In the genomic region with DNA sequence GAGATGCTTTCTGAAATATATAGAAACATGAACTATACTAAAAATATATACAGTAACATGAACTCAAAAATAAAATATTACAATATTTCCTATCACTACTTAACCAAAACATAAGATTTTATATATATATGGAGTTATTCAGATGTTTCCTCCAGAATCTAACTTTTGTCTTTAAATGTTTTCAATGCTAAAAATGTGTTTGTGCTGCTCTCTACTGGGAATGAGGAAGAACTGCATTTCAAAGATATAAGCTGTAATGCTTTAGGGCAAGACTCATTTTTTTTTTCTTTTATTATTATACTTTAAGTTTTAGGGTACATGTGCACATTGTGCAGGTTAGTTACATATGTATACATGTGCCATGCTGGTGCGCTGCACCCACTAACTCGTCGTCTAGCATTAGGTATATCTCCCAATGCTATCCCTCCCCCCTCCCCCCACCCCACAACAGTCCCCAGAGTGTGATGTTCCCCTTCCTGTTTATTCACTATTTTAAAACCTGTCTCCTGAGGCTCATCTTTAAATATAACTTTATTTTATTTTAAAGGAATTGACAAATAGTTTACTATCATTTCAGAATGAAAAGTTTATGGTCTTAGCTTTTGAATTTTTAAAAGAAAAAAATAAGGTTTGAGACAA, we compare ENCODE assay signal across 7 cellular contexts. TPM values are rescaled to one million over a fixed set of nuclear protein-coding genes. Genes with fewer than 3 reads are reported as not detected.
DNase-seq lines count a peak whose midpoint lies in the region; ATAC-seq and TF ChIP-seq lines count a peak whose summit lies in the region.
"Not testable (repeated sequence)": the region's sequence is repeated elsewhere in the genome, so short reads cannot be mapped to it uniquely, and the experiment has no call there.

No MANE protein-coding gene starts in this region.

- not testable (repeated sequence) for H2BK120ac ChIP-seq in mesendoderm (ENCODE audit: low read depth, low read length)

- DNase-seq in ELR (ENCODE audit: low read depth) (peak; percentile 68), NCI-H460 (ENCODE audit: extremely low read depth, low read depth) (peak; percentile 15), fibroblast of gingiva (ENCODE audit: low read depth) (peak; percentile 20), mesendoderm (peak; percentile 44)
- not testable (repeated sequence) for DNase-seq in HL-60 (ENCODE audit: low read depth in 1 of 2, low spot score in 1 of 2)

- not testable (repeated sequence) for H3K4me2 ChIP-seq in mesendoderm (ENCODE audit: low read length)

- H4K5ac ChIP-seq in mesendoderm (ENCODE audit: low read length) = not testable (repeated sequence)

- H4K8ac ChIP-seq in mesendoderm (ENCODE audit: low read depth, low read length) = not testable (repeated sequence)

- not testable (repeated sequence) for H3K18ac ChIP-seq in mesendoderm (ENCODE audit: low read length)

- not testable (repeated sequence) for H3K79me1 ChIP-seq in mesendoderm (ENCODE audit: low read length)

- H3K4me3 ChIP-seq in HL-60 (replicated peaks; ENCODE audit: insufficient read depth, low read length); mesendoderm (ENCODE audit: low read length): not testable (repeated sequence)

- H2BK15ac ChIP-seq in mesendoderm (replicated peaks; ENCODE audit: low read depth) = not testable (repeated sequence)

- H3K4ac ChIP-seq in mesendoderm (ENCODE audit: low read depth, low read length) = not testable (repeated sequence)

- not testable (repeated sequence) for H3K36me3 ChIP-seq in mesendoderm (ENCODE audit: control insufficient read depth, insufficient read depth, low read length)

- H3K9ac ChIP-seq in mesendoderm (ENCODE audit: low read length) = not testable (repeated sequence)

- H2AK5ac ChIP-seq in mesendoderm (ENCODE audit: low read length) = not testable (repeated sequence)

- H3K27me3 ChIP-seq in HL-60 (ENCODE audit: insufficient read depth, poor library complexity, severe bottlenecking); mesendoderm (ENCODE audit: insufficient read depth, low read length, poor library complexity): not testable (repeated sequence)

- H3K27ac ChIP-seq in HL-60 (replicated peaks); VCaP; mesendoderm (ENCODE audit: low read depth, low read length): not testable (repeated sequence)

- H3K23ac ChIP-seq in mesendoderm (ENCODE audit: low read length) = not testable (repeated sequence)

- TF ChIP-seq CTCF in HL-60 (IDR thresholded peaks at IDR 0.05; ENCODE audit: insufficient read depth, low read length) (peak; percentile 65), VCaP (conservative IDR thresholded peaks at IDR 0.05) (peak; percentile 78)

- H2BK5ac ChIP-seq in mesendoderm (ENCODE audit: low read length) = not testable (repeated sequence)

- ATAC-seq in GM21515 (IDR thresholded peaks at IDR 0.05; ENCODE audit: unreplicated experiment) = peak; percentile 72

- no CpG with 5 or more reads among the region's 3 CpGs for WGBS in mesendoderm (ENCODE audit: extremely low coverage, insufficient coverage, low lambda C conversion rate)

- not testable (repeated sequence) for H3K79me2 ChIP-seq in mesendoderm (ENCODE audit: control insufficient read depth, insufficient read depth, low read length)

- not testable (repeated sequence) for H3K56ac ChIP-seq in mesendoderm (ENCODE audit: low read length)

- not testable (repeated sequence) for H3K4me1 ChIP-seq in mesendoderm (ENCODE audit: control insufficient read depth, low read depth, low read length)

RNA-seq across cellular contexts. Expression of a gene that starts 29.3 kb away (rescaled TPM):
- total RNA-seq in NCI-H460 (2014; rRNA removed; shearing (Covaris generic)) = 14.7 and 15.1 TPM in 2 replicates
- 15.0 and 21.4 TPM in 2 replicates for polyA plus RNA-seq in NCI-H460 (2014; cell fraction: nucleus; rRNA removed)
- 7.8 TPM for polyA plus RNA-seq in mesendoderm (2013, experiment 1 of 2)
- polyA plus RNA-seq in mesendoderm (2013, experiment 2 of 2) = 7.2 TPM

RNA-seq across cellular contexts. Expression of a gene that starts 29.3 kb away (rescaled TPM):
- 32.3 and 36.9 TPM in 2 replicates for total RNA-seq in NCI-H460 (2014; rRNA removed; shearing (Covaris generic))
- 14.1 and 19.9 TPM in 2 replicates for polyA plus RNA-seq in NCI-H460 (2014; cell fraction: nucleus; rRNA removed)
- 33.0 TPM for polyA plus RNA-seq in mesendoderm (2013, experiment 1 of 2)
- 33.3 TPM for polyA plus RNA-seq in mesendoderm (2013, experiment 2 of 2)
